ENCODE assay signal across 9 cellular contexts in genomic region chr1:241611063-241611462, GRCh38. TPM values are rescaled to one million over a fixed set of nuclear protein-coding genes. Genes with fewer than 3 reads are reported as not detected.
A peak's percentile ranks its signal among the peaks of the same experiment; 100 is the strongest.
DNase-seq lines count a peak whose midpoint lies in the region; ATAC-seq, FAIRE-seq and TF ChIP-seq lines count a peak whose summit lies in the region.
"Had no signal": no experiment of that assay in that cellular context is flagged by ENCODE, and none has a peak within 500 bp of the region (broad histone marks: within the 10 kb centered on the region; RNA-seq: fewer than 3 reads in every experiment).

No MANE protein-coding gene starts in this region.

- H3K4me3 ChIP-seq in GM23338 = no peak overlapping the region
- no peak overlapping the region for H3K4me3 ChIP-seq in H1 (ENCODE audit: extremely low read depth in 1 of 4, insufficient read depth in 2 of 4, low read depth in 3 of 4, low read length in 4 of 4)
- H3K4me3 ChIP-seq: HAP-1 had no signal

- no peaks in the 10 kb centered on the region for H3K79me1 ChIP-seq in H1 (ENCODE audit: low read depth, low read length)

- H4K8ac ChIP-seq in H1 (ENCODE audit: extremely low read depth, insufficient read depth, low read length) = no peak overlapping the region

- no peak overlapping the region for H2BK12ac ChIP-seq in H1 (ENCODE audit: low read depth, low read length)

- no peak overlapping the region for H2BK120ac ChIP-seq in H1 (replicated peaks; ENCODE audit: low read depth, low read length)

- H3K4ac ChIP-seq in H1 (replicated peaks; ENCODE audit: insufficient read length, low read depth, low read length) = no peak overlapping the region

- H3K4me1 Mint-ChIP-seq in GM23338 = no peaks in the 10 kb centered on the region

- H3K27me3 ChIP-seq in GM23338 (ENCODE audit: insufficient read depth) (no peaks in the 10 kb centered on the region), H1 (replicated peaks in 1 of 4; ENCODE audit: control insufficient read depth in 3 of 4, extremely low read depth in 1 of 4, insufficient read depth in 3 of 4, low read length in 3 of 4) (no peaks in the 10 kb centered on the region)

- no peak overlapping the region for H3K9ac ChIP-seq in H1 (replicated peaks in 1 of 4; ENCODE audit: extremely low read depth in 1 of 4, low read depth in 3 of 4, low read length in 3 of 4)

- 49% methylated on average over 3 of the region's 3 CpGs; no CpG with 5 or more reads in 1 of the 2 experiments for WGBS in H1 (ENCODE audit: extremely low coverage in 1 of 2, insufficient coverage in 1 of 2, insufficient read length in 1 of 2, insufficient replicate concordance in 2 of 2, low coverage in 1 of 2, low lambda C conversion rate in 2 of 2, missing lambda C conversion rate in 1 of 2), 2 experiments

- no peaks in the 10 kb centered on the region for H3K9me3 ChIP-seq in H1 (ENCODE audit: insufficient read depth in 2 of 2, low read depth in 1 of 2, low read length in 1 of 2)
- H3K9me3 ChIP-seq: HAP-1 had no signal

- no peak overlapping the region for H3K56ac ChIP-seq in H1 (replicated peaks; ENCODE audit: insufficient read length, low read depth, low read length)

- no peak overlapping the region for H2AFZ ChIP-seq in GM23338
- no peak overlapping the region for H2AFZ ChIP-seq in H1 (ENCODE audit: low read length)

- no peak overlapping the region for H4K91ac ChIP-seq in H1 (replicated peaks; ENCODE audit: insufficient read length, low read length)

- TF ChIP-seq CTCF in 22Rv1 (IDR thresholded peaks at IDR 0.05) = peak; percentile 86
- TF ChIP-seq CTCF in GM23338 (conservative IDR thresholded peaks at IDR 0.05; ENCODE audit: low read depth in 2 of 2) = peak; percentile 64 to 81
- TF ChIP-seq CTCF in LNCAP (IDR thresholded peaks at IDR 0.05) = peak; percentile 72
- peak in 2 of 3 experiments; percentile 34 to 48; a peak in 2 of 4 replicates for TF ChIP-seq CTCF in H1 (IDR thresholded peaks at IDR 0.05; ENCODE audit: control extremely low read depth in 1 of 3, insufficient read depth in 1 of 3, low read depth in 1 of 3, low read length in 3 of 3)

- H3K9me2 ChIP-seq in GM23338 (ENCODE audit: insufficient read depth) = no peaks in the 10 kb centered on the region

- POLR2A ChIA-PET in H1 (lab: Charles Lee; ENCODE audit: partially characterized antibody) = interaction anchor here (0.6 to 1.2 kb wide), 2 partner anchors 12 to 430 kb away, joined by 3 read pairs; no protein-coding TSS in a partner anchor

- H4K20me1 ChIP-seq in GM23338 (replicated peaks; ENCODE audit: insufficient read depth) (no peaks in the 10 kb centered on the region), H1 (replicated peaks in 1 of 2; ENCODE audit: control insufficient read depth in 1 of 2, insufficient read depth in 2 of 2, low read length in 2 of 2) (peaks cover 2 to 3% of the 10 kb centered on the region in 2 experiments)

- H3K27me3 Mint-ChIP-seq in GM23338 (ENCODE audit: insufficient read depth, low read depth, poor library complexity) = peaks cover 4% of the 10 kb centered on the region

- H3K14ac ChIP-seq in H1 (ENCODE audit: insufficient read length) = no peak overlapping the region

- TF ChIP-seq POLR2A in H1 (IDR thresholded peaks at IDR 0.05; ENCODE audit: control extremely low read depth in 1 of 2, low read depth in 2 of 2, low read length in 2 of 2) = no peak

- H3K36me3 ChIP-seq in GM23338 (ENCODE audit: insufficient read depth) = no peaks in the 10 kb centered on the region
- no peaks in the 10 kb centered on the region for H3K36me3 ChIP-seq in H1 (ENCODE audit: control insufficient read depth in 2 of 4, insufficient read depth in 4 of 4, low read length in 3 of 4)
- H3K36me3 ChIP-seq: HAP-1 had no signal

- peak; percentile 73 for TF ChIP-seq RAD21 in H1 (IDR thresholded peaks at IDR 0.05 in 1 of 2, conservative IDR thresholded peaks at IDR 0.05 in 1 of 2; ENCODE audit: low read depth in 2 of 2, low read length in 2 of 2)

- no peak overlapping the region for H2AK5ac ChIP-seq in H1 (ENCODE audit: low read depth, low read length)

- peak; percentile 84 for ATAC-seq in GM23338

- no peak for TF ChIP-seq EP300 in H1 (IDR thresholded peaks at IDR 0.05; ENCODE audit: borderline replicate concordance in 1 of 2, low read depth in 2 of 2, low read length in 2 of 2)

- CTCF ChIA-PET in H1 (lab: Charles Lee; ENCODE audit: partially characterized antibody) = interaction anchor here (0.6 to 3.5 kb wide), 62 partner anchors 8 to 1654 kb away, joined by 3 to 43 read pairs (median 4); partner anchors contain the start of genes CHML, KMO and OPN3

- H3K18ac ChIP-seq in H1 (ENCODE audit: extremely low read depth, low read length) = no peak overlapping the region

- DNase-seq in GDM1 (lab: John Stamatoyannopoulos, UW) = peak; percentile 33
- peak; percentile 73 for DNase-seq in GM23338 (ENCODE audit: low spot score)
- DNase-seq in RKO (ENCODE audit: low spot score) = peak; percentile 84
- no peak for DNase-seq in H1 (ENCODE audit: low read depth in 1 of 2, low spot score in 2 of 2)
- peak; percentile 71 for DNase-seq in midbrain (lab: John Stamatoyannopoulos, UW)
- DNase-seq in stimulated activated naive CD4-positive, alpha-beta T cell treated with Interleukin-2 at 50 U/mL for 16 hours (lab: John Stamatoyannopoulos, UW) = no peak

- H2BK20ac ChIP-seq in H1 (ENCODE audit: low read length) = no peak overlapping the region

- no peak overlapping the region for H3K4me2 ChIP-seq in GM23338
- H3K4me2 ChIP-seq in H1 (ENCODE audit: insufficient read depth in 1 of 2, low read depth in 2 of 2, low read length in 2 of 2) = no peak overlapping the region

- no peaks in the 10 kb centered on the region for H3K23me2 ChIP-seq in H1 (ENCODE audit: low read depth, low read length)

- H3K23ac ChIP-seq in H1 (ENCODE audit: insufficient read length) = no peak overlapping the region

- H3K4me3 Mint-ChIP-seq in GM23338 = no peak overlapping the region

- H3K4me1 ChIP-seq in GM23338 (ENCODE audit: insufficient read depth) = no peaks in the 10 kb centered on the region
- no peaks in the 10 kb centered on the region for H3K4me1 ChIP-seq in H1 (replicated peaks in 1 of 4; ENCODE audit: control insufficient read depth in 3 of 4, insufficient read depth in 4 of 4, low read length in 3 of 4)
- H3K4me1 ChIP-seq: HAP-1 had no signal

- no peaks in the 10 kb centered on the region for H3K79me2 ChIP-seq in GM23338 (replicated peaks; ENCODE audit: insufficient read depth)
- H3K79me2 ChIP-seq in H1 (ENCODE audit: control insufficient read depth in 1 of 2, insufficient read depth in 2 of 2, low read length in 2 of 2) = no peaks in the 10 kb centered on the region

- no peak overlapping the region for H2BK15ac ChIP-seq in H1 (ENCODE audit: low read length)

- no peaks in the 10 kb centered on the region for H3K9me3 Mint-ChIP-seq in GM23338

- FAIRE-seq in H1 (lab: Jason Lieb, UNC) = peak; percentile 19

- H3F3A ChIP-seq in GM23338 (replicated peaks; ENCODE audit: low read depth) = no peaks in the 10 kb centered on the region

- H3K36me3 Mint-ChIP-seq in GM23338 (ENCODE audit: low read depth) = no peaks in the 10 kb centered on the region

- no peak overlapping the region for H2BK5ac ChIP-seq in H1 (ENCODE audit: low read depth, low read length)

- H3K27ac ChIP-seq in 22Rv1 = no peak overlapping the region
- no peak overlapping the region for H3K27ac ChIP-seq in GM23338 (ENCODE audit: low read depth)
- no peak overlapping the region for H3K27ac ChIP-seq in H1 (ENCODE audit: low read depth, low read length)

- H4K5ac ChIP-seq in H1 (ENCODE audit: insufficient read length, low read depth, low read length) = no peak overlapping the region

- no peak overlapping the region for H3K27ac Mint-ChIP-seq in GM23338

TF ChIP-seq in GM23338, 12 proteins besides CTCF, POLR2A, EP300 and RAD21:
- no peak for TF ChIP-seq CREB1 (CRISPR knock-in tag; IDR thresholded peaks at IDR 0.05; ENCODE audit: low read depth)

TF ChIP-seq in H1, 55 proteins besides CTCF, POLR2A, EP300 and RAD21 (continues in another document):
- TF ChIP-seq SUZ12 (IDR thresholded peaks at IDR 0.05; ENCODE audit: low read length) = no peak

RNA-seq across cellular contexts. Expression of gene CHML, which starts 29.1 kb away (rescaled TPM):
- total RNA-seq in GM23338 (2014; rRNA removed; shearing (Covaris generic)) = 65.1 and 66.8 TPM in 2 replicates
- polyA plus RNA-seq in GM23338 (2016; fragmentation: Nextera tagmentation; extraction: Ambion mirVana) (17.2 and 19.9 TPM in 2 replicates), H1 (2011; rRNA removed) (11.5 and 15.0 TPM in 2 replicates)
- total RNA-seq in H1 (2021; fragmentation: NEBNext Ultra II Directional; extraction: Animal tissue kit (Norgen Biotek cat#: 25700)) = 72.5 and 82.4 TPM in 2 replicates
- polyA plus RNA-seq in H1 (2011; cell fraction: cytosol; rRNA removed) = 10.9 TPM
- polyA plus RNA-seq in H1 (2011; cell fraction: nucleus; rRNA removed) = 68.9 TPM
- 14.4 to 30.4 TPM (median 22.6 TPM) in 4 replicates for polyA plus RNA-seq in H1 (2012, experiment 1 of 2)
- 0.97 TPM for polyA plus RNA-seq in H1 (2012, experiment 2 of 2)
- 43.6 TPM for polyA plus RNA-seq in H1 (2013, experiment 1 of 2)
- 38.3 TPM for polyA plus RNA-seq in H1 (2013, experiment 2 of 2)
- polyA minus RNA-seq in H1 (2011; rRNA and poly(A)+ RNA removed) = 118 and 166 TPM in 2 replicates
- 25.5 TPM for polyA minus RNA-seq in H1 (2011; cell fraction: cytosol; rRNA and poly(A)+ RNA removed)
- polyA minus RNA-seq in H1 (2011; cell fraction: nucleus; rRNA and poly(A)+ RNA removed) = 181 TPM

RNA-seq across cellular contexts. Expression of gene OPN3, which starts 29.1 kb away (rescaled TPM):
- 35.4 and 46.8 TPM in 2 replicates for total RNA-seq in GM23338 (2014; rRNA removed; shearing (Covaris generic))
- polyA plus RNA-seq in GM23338 (2016; fragmentation: Nextera tagmentation; extraction: Ambion mirVana) = 21.1 and 23.7 TPM in 2 replicates
- total RNA-seq in H1 (2021; fragmentation: NEBNext Ultra II Directional; extraction: Animal tissue kit (Norgen Biotek cat#: 25700)) = 18.1 and 19.4 TPM in 2 replicates
- 8.0 and 8.8 TPM in 2 replicates for polyA plus RNA-seq in H1 (2011; rRNA removed)
- polyA plus RNA-seq in H1 (2011; cell fraction: cytosol; rRNA removed) = 12.7 TPM
- polyA plus RNA-seq in H1 (2011; cell fraction: nucleus; rRNA removed) = 11.3 TPM
- polyA plus RNA-seq in H1 (2012, experiment 1 of 2) = 10.0 to 15.4 TPM (median 10.9 TPM) in 4 replicates
- 4.8 TPM for polyA plus RNA-seq in H1 (2012, experiment 2 of 2)
- polyA plus RNA-seq in H1 (2013, experiment 1 of 2) = 14.6 TPM
- 16.1 TPM for polyA plus RNA-seq in H1 (2013, experiment 2 of 2)
- polyA minus RNA-seq in H1 (2011; rRNA and poly(A)+ RNA removed) = 14.6 and 16.9 TPM in 2 replicates
- 18.4 TPM for polyA minus RNA-seq in H1 (2011; cell fraction: cytosol; rRNA and poly(A)+ RNA removed)
- 18.9 TPM for polyA minus RNA-seq in H1 (2011; cell fraction: nucleus; rRNA and poly(A)+ RNA removed)

RNA-seq across cellular contexts. Expression of gene WDR64, which starts 41.0 kb away (rescaled TPM):
- total RNA-seq in GM23338 (2014; rRNA removed; shearing (Covaris generic)) = not detected in 2 replicates
- not detected in 2 replicates for polyA plus RNA-seq in GM23338 (2016; fragmentation: Nextera tagmentation; extraction: Ambion mirVana)
- total RNA-seq in H1 (2021; fragmentation: NEBNext Ultra II Directional; extraction: Animal tissue kit (Norgen Biotek cat#: 25700)) = not detected in 2 replicates
- polyA plus RNA-seq in H1 (2011; rRNA removed) = 0.02 TPM in 1 of 2 replicates, not detected in the other
- not detected for polyA plus RNA-seq in H1 (2011; cell fraction: cytosol; rRNA removed)
- polyA plus RNA-seq in H1 (2011; cell fraction: nucleus; rRNA removed) = not detected
- not detected in 4 replicates for polyA plus RNA-seq in H1 (2012, experiment 1 of 2)
- polyA plus RNA-seq in H1 (2012, experiment 2 of 2) = not detected
- polyA plus RNA-seq in H1 (2013, experiment 1 of 2) = not detected
- not detected for polyA plus RNA-seq in H1 (2013, experiment 2 of 2)
- not detected in 2 replicates for polyA minus RNA-seq in H1 (2011; rRNA and poly(A)+ RNA removed)
- polyA minus RNA-seq in H1 (2011; cell fraction: cytosol; rRNA and poly(A)+ RNA removed) = not detected
- not detected for polyA minus RNA-seq in H1 (2011; cell fraction: nucleus; rRNA and poly(A)+ RNA removed)

Comparison
In these comparisons a context has a peak if more than half of its experiments do, and no peak if none do; other contexts are left out.
1. DNase-seq: peak in GDM1 (single experiment), GM23338 (single experiment), RKO (single experiment) and midbrain (single experiment); none in H1 (0 of 2) and stimulated activated naive CD4-positive, alpha-beta T cell treated with Interleukin-2 at 50 U/mL for 16 hours (single experiment).
2. Peak in every context shown above with its lines, with median percentiles within 50 percentile points of each other: CTCF ChIP-seq.